Comparison of ENCODE assay signal across 1 cellular context in the genomic region with DNA sequence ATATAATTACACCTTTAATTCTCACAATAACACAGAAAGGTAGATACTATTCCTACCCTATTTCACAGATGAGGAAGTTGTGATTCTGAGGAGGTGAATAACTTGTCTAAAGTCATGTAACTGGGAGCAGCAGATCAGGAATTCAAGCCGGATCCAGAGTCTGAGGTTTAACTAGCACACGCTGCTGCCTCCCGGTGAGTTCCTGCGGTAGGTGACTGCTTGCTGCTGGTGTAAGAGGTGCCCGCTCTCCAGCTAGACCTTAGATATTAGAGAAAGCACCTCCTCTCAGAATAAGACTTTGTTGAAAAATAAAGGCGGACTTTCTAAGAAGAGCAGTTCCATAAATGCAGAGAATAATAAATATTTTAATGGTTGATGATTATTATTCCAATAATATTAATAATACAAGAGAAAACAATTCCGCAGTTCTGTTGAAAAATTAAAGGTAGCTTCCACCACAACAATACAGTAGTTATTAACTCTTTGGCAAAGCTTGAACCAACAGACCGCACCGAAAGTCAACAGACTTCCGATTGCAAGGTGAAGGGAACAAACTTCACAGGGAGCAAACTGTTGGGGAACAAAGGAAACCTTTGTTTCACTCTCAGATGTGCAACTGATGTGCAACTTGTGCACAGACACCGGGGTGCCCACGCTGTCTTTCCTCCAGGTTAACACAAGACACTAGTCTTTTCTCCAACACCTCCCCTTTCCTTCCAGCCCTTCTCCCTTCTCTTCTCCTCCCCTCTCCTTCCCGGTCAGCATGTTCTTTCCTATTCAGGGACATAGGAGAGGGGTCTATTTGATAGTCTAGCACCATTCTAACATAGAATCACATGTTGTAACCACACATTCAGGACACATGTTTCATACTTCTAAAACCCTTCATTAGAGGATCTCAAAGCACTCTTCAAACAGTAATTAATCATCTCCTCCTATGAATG.
TF ChIP-seq lines count a peak whose summit lies in the region.

No MANE protein-coding gene starts in this region.

TF ChIP-seq in H1, 55 proteins besides CTCF, POLR2A, EP300 and RAD21:
- TF ChIP-seq RFX5 (IDR thresholded peaks at IDR 0.05; ENCODE audit: borderline replicate concordance, low read depth, low read length) (no peak), TBP (IDR thresholded peaks at IDR 0.05; ENCODE audit: low read depth, low read length) (no peak), KDM5A (IDR thresholded peaks at IDR 0.05; ENCODE audit: low read length) (no peak), RNF2 (IDR thresholded peaks at IDR 0.05; ENCODE audit: borderline replicate concordance, low read depth, low read length, missing control alignments, poor library complexity, severe bottlenecking) (no peak), EGR1 (IDR thresholded peaks at IDR 0.05; ENCODE audit: borderline replicate concordance, low read depth, low read length) (no peak), SAP30 (IDR thresholded peaks at IDR 0.05; ENCODE audit: insufficient read depth, insufficient replicate concordance, low read length) (no peak)
